10 cellular contexts compared by ENCODE assay signal in genomic region chr17:40559016-40559853, GRCh38. TPM values are rescaled to one million over a fixed set of nuclear protein-coding genes. Genes with fewer than 3 reads are reported as not detected.
A peak's percentile ranks its signal among the peaks of the same experiment; 100 is the strongest.
DNase-seq lines count a peak whose midpoint lies in the region; ATAC-seq and TF ChIP-seq lines count a peak whose summit lies in the region.
"Had no signal": no experiment of that assay in that cellular context is flagged by ENCODE, and none has a peak within 500 bp of the region (broad histone marks: within the 10 kb centered on the region; RNA-seq: fewer than 3 reads in every experiment).

No MANE protein-coding gene starts in this region.

- H3K4me2 ChIP-seq in hepatocyte: no peak overlapping the region

- H3K36me3 Mint-ChIP-seq in activated T-helper 17 cell treated with anti-CD3 and anti-CD28 coated beads, Interleukin-2, amount 50 U/mL, for 72 hours (ENCODE audit: low read depth): peaks cover 100% of the 10 kb centered on the region

- no peaks in the 10 kb centered on the region for H3K9me3 Mint-ChIP-seq in activated T-helper 17 cell treated with anti-CD3 and anti-CD28 coated beads, Interleukin-2, amount 50 U/mL, for 72 hours
- no peaks in the 10 kb centered on the region for H3K9me3 Mint-ChIP-seq in stimulated activated naive CD8-positive, alpha-beta T cell treated with anti-CD3 and anti-CD28 coated beads, Interleukin-15, amount 100 ng/mL, for 72 hours

- peak overlapping the region; percentile 95 for H3K4me3 Mint-ChIP-seq in activated T-helper 17 cell treated with anti-CD3 and anti-CD28 coated beads, Interleukin-2, amount 50 U/mL, for 72 hours
- peak overlapping the region; percentile 97 to 98 for H3K4me3 Mint-ChIP-seq in stimulated activated naive CD8-positive, alpha-beta T cell treated with anti-CD3 and anti-CD28 coated beads, Interleukin-15, amount 100 ng/mL, for 72 hours

- no peaks in the 10 kb centered on the region for H3K27me3 Mint-ChIP-seq in activated T-helper 17 cell treated with anti-CD3 and anti-CD28 coated beads, Interleukin-2, amount 50 U/mL, for 72 hours
- no peaks in the 10 kb centered on the region for H3K27me3 Mint-ChIP-seq in stimulated activated naive CD8-positive, alpha-beta T cell treated with anti-CD3 and anti-CD28 coated beads, Interleukin-15, amount 100 ng/mL, for 72 hours

- H3K27ac Mint-ChIP-seq in activated T-helper 17 cell treated with anti-CD3 and anti-CD28 coated beads, Interleukin-2, amount 50 U/mL, for 72 hours: peak overlapping the region; percentile 99
- H3K27ac Mint-ChIP-seq in stimulated activated naive CD8-positive, alpha-beta T cell treated with anti-CD3 and anti-CD28 coated beads, Interleukin-15, amount 100 ng/mL, for 72 hours: peak overlapping the region; percentile 100

- H3K27me3 ChIP-seq in hepatocyte: no peaks in the 10 kb centered on the region

- peaks cover 50% of the 10 kb centered on the region for H3K4me1 Mint-ChIP-seq in activated T-helper 17 cell treated with anti-CD3 and anti-CD28 coated beads, Interleukin-2, amount 50 U/mL, for 72 hours
- peaks cover 69% of the 10 kb centered on the region for H3K4me1 Mint-ChIP-seq in stimulated activated naive CD8-positive, alpha-beta T cell treated with anti-CD3 and anti-CD28 coated beads, Interleukin-15, amount 100 ng/mL, for 72 hours

- no peak overlapping the region for H3K4me3 ChIP-seq in hepatocyte
- H3K4me3 ChIP-seq: thoracic aorta had no signal

- H3K79me2 ChIP-seq in hepatocyte: no peaks in the 10 kb centered on the region

- H3K9me3 ChIP-seq in hepatocyte (ENCODE audit: low read depth): no peaks in the 10 kb centered on the region
- H3K9me3 ChIP-seq: thoracic aorta had no signal

- DNase-seq in DMS 273 (lab: John Stamatoyannopoulos, UW; ENCODE audit: unreplicated experiment): peak; percentile 64
- DNase-seq in DMS 273 treated with DMSO at 0.1 percent for 48 hours (lab: John Stamatoyannopoulos, UW): no peak
- no peak for DNase-seq in hepatocyte (ENCODE audit: low spot score)
- DNase-seq in stimulated activated naive CD8-positive, alpha-beta T cell treated with anti-CD3 and anti-CD28 coated beads, Interleukin-15, amount 100 ng/mL, for 72 hours: no peak
- no peak for DNase-seq in NCI-H1417 treated with DMSO at 0.1 percent for 48 hours (lab: John Stamatoyannopoulos, UW)
- DNase-seq in NCI-H226: no peak

- no peak for ATAC-seq in activated T-helper 17 cell treated with anti-CD3 and anti-CD28 coated beads, Interleukin-2, amount 50 U/mL, for 72 hours (replicated peaks)
- ATAC-seq in stimulated activated naive CD8-positive, alpha-beta T cell treated with anti-CD3 and anti-CD28 coated beads, Interleukin-15, amount 100 ng/mL, for 72 hours: no peak
- ATAC-seq in HG03520 (IDR thresholded peaks at IDR 0.05; ENCODE audit: unreplicated experiment): no peak

- no peak overlapping the region for H2AFZ ChIP-seq in hepatocyte

- WGBS in hepatocyte (ENCODE audit: low lambda C conversion rate, missing lambda C conversion rate): 89% methylated on average over 11 of the region's 11 CpGs

- no peak for TF ChIP-seq CTCF in hepatocyte (IDR thresholded peaks at IDR 0.05; ENCODE audit: poor library complexity)

- no peaks in the 10 kb centered on the region for H4K20me1 ChIP-seq in hepatocyte (ENCODE audit: insufficient read depth, poor library complexity, severe bottlenecking)

- H3K4me1 ChIP-seq in hepatocyte (ENCODE audit: insufficient read depth): peaks cover 26% of the 10 kb centered on the region

- H3K27ac ChIP-seq in hepatocyte: peak overlapping the region; percentile 52
- H3K27ac ChIP-seq: 22Rv1, thoracic aorta had no signal

- H3K9me2 ChIP-seq in hepatocyte (replicated peaks; ENCODE audit: insufficient read depth): no peaks in the 10 kb centered on the region

- H3K36me3 ChIP-seq in hepatocyte (replicated peaks; ENCODE audit: insufficient read depth, low read depth): no peaks in the 10 kb centered on the region
- H3K36me3 ChIP-seq: thoracic aorta had no signal

RNA-seq across cellular contexts. Expression of gene CCR7, which starts 6.0 kb away (rescaled TPM):
- total RNA-seq in activated T-helper 17 cell treated with anti-CD3 and anti-CD28 coated beads, Interleukin-2, amount 50 U/mL, for 72 hours: 100 to 1,000 TPM; 140 to 304 TPM
- total RNA-seq in hepatocyte: 0.16 and 2.8 TPM in 2 replicates
- polyA plus RNA-seq in hepatocyte: 2.9 and 4.1 TPM in 2 replicates
- total RNA-seq: thoracic aorta had no signal

RNA-seq across cellular contexts. Expression of gene TNS4, which starts 57.8 kb away (rescaled TPM):
- 10 to 100 TPM in 1 of 2 donors, 1 to 10 TPM in 1; 8.8 to 19.8 TPM for total RNA-seq in activated T-helper 17 cell treated with anti-CD3 and anti-CD28 coated beads, Interleukin-2, amount 50 U/mL, for 72 hours
- total RNA-seq in hepatocyte: not detected in 2 replicates
- polyA plus RNA-seq in hepatocyte: 0.07 TPM in 2 replicates

Comparison
In these comparisons a context has a peak if more than half of its experiments do, and no peak if none do; other contexts are left out.
1. RNA of gene CCR7, which starts 6.0 kb away (total RNA-seq): 140 to 304 TPM in activated T-helper 17 cell treated with anti-CD3 and anti-CD28 coated beads, Interleukin-2, amount 50 U/mL, for 72 hours; 0.16 to 2.8 TPM in hepatocyte; every median in the first group is over 10 times any median in the second.